Comparison of ENCODE assay signal across 1 cellular context in the genomic region with DNA sequence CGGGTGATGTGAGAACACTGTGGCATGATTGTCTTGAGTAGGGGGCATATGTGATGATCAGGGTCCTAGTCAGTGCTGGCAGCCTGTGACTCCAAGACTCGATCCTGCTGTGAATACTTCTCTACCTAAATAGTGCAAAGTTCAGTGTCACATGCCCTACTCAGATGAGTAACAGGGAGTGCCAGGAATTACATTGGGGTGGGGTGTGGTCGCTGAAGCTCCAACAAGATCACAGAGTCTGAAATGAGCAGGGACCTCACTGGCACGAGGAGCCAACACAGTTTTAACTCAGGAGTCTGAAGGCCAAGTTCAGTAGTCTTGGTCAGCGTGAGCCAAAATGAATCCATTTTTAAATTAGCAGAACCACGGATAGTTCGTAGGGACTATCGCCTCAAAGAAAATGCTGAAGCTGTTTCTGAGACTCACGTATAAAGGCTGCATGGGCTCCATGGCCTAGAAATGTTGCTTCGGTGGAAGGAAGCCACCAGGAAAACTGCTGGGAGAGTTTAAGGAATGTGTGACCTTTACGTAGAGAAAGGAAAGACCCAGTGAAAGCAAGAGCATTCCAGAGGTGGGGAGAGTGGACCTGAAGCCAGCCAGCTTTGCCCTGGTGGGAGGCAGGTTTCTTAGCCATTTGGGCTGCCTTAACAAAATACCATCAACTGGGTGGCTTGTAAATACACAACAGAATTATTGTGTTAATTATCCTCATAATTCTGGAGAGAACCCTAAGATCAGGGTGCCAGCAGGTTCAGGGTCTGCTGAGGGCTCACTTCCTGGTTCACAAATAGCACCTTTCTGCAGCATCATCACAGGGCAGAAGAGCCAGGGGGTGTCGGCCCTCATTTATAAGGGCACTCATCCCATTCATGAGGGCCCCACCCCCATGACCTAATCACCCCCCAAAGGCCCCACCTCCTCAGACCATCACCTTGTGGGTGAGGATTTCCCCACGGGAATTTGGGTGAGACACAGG.
TF ChIP-seq lines count a peak whose summit lies in the region.

No MANE protein-coding gene starts in this region.

TF ChIP-seq in SK-N-SH, 30 proteins besides CTCF, POLR2A, EP300 and RAD21 (continued from another document):
- TF ChIP-seq MEF2A (IDR thresholded peaks at IDR 0.05; ENCODE audit: borderline replicate concordance, low read depth) = no peak
- TF ChIP-seq NFIC (IDR thresholded peaks at IDR 0.05; ENCODE audit: borderline replicate concordance) = no peak
- TF ChIP-seq RFX5 (IDR thresholded peaks at IDR 0.05; ENCODE audit: low read length) = no peak
- TF ChIP-seq, protein P1, sequence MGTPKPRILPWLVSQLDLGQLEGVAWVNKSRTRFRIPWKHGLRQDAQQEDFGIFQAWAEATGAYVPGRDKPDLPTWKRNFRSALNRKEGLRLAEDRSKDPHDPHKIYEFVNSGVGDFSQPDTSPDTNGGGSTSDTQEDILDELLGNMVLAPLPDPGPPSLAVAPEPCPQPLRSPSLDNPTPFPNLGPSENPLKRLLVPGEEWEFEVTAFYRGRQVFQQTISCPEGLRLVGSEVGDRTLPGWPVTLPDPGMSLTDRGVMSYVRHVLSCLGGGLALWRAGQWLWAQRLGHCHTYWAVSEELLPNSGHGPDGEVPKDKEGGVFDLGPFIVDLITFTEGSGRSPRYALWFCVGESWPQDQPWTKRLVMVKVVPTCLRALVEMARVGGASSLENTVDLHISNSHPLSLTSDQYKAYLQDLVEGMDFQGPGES (IDR thresholded peaks at IDR 0.05; ENCODE audit: low read depth, low read length) = no peak
- TF ChIP-seq, protein P2, sequence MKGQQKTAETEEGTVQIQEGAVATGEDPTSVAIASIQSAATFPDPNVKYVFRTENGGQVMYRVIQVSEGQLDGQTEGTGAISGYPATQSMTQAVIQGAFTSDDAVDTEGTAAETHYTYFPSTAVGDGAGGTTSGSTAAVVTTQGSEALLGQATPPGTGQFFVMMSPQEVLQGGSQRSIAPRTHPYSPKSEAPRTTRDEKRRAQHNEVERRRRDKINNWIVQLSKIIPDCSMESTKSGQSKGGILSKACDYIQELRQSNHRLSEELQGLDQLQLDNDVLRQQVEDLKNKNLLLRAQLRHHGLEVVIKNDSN (IDR thresholded peaks at IDR 0.05; ENCODE audit: borderline replicate concordance, low read depth) = no peak
- no peak for TF ChIP-seq POLR2AphosphoS5 (IDR thresholded peaks at IDR 0.05; ENCODE audit: low read depth, low read length)
- TF ChIP-seq SMC3 (IDR thresholded peaks at IDR 0.05; ENCODE audit: low read depth, low read length) = no peak
- no peak for TF ChIP-seq RCOR1 (IDR thresholded peaks at IDR 0.05; ENCODE audit: low read length)
- TF ChIP-seq, protein P3, sequence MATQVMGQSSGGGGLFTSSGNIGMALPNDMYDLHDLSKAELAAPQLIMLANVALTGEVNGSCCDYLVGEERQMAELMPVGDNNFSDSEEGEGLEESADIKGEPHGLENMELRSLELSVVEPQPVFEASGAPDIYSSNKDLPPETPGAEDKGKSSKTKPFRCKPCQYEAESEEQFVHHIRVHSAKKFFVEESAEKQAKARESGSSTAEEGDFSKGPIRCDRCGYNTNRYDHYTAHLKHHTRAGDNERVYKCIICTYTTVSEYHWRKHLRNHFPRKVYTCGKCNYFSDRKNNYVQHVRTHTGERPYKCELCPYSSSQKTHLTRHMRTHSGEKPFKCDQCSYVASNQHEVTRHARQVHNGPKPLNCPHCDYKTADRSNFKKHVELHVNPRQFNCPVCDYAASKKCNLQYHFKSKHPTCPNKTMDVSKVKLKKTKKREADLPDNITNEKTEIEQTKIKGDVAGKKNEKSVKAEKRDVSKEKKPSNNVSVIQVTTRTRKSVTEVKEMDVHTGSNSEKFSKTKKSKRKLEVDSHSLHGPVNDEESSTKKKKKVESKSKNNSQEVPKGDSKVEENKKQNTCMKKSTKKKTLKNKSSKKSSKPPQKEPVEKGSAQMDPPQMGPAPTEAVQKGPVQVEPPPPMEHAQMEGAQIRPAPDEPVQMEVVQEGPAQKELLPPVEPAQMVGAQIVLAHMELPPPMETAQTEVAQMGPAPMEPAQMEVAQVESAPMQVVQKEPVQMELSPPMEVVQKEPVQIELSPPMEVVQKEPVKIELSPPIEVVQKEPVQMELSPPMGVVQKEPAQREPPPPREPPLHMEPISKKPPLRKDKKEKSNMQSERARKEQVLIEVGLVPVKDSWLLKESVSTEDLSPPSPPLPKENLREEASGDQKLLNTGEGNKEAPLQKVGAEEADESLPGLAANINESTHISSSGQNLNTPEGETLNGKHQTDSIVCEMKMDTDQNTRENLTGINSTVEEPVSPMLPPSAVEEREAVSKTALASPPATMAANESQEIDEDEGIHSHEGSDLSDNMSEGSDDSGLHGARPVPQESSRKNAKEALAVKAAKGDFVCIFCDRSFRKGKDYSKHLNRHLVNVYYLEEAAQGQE (IDR thresholded peaks at IDR 0.05; ENCODE audit: low read depth, low read length) = no peak
- no peak for TF ChIP-seq TEAD4 (IDR thresholded peaks at IDR 0.05; ENCODE audit: borderline replicate concordance, insufficient read depth)
TF ChIP-seq in SK-N-SH: peak in this region for 0.
